In the genomic region with DNA sequence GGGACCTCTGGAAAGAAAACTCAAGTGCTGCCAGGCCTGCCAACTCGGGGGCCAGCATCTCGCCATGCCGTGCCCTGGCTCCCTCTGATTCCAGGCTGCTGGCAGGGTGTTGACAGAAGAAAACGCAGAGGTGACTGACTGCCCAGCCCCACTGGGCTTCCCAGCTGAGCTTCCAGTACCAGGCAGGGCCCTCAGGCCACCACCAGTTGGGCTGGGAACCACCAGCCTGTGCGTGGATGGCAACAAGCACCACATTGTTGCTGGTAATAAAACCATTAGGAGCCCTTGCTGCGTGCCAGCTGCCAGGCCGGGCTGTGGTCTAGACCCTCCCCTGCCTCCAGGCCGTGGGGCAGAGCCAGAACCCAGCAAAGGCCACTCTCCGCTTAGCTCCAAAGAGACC, we compare ENCODE assay signal across 18 cellular contexts. TPM values are rescaled to one million over a fixed set of nuclear protein-coding genes. Genes with fewer than 3 reads are reported as not detected.
DNase-seq lines count a peak whose midpoint lies in the region; ATAC-seq and TF ChIP-seq lines count a peak whose summit lies in the region.
"Had no signal": no experiment of that assay in that cellular context is flagged by ENCODE, and none has a peak within 500 bp of the region (broad histone marks: within the 10 kb centered on the region; RNA-seq: fewer than 3 reads in every experiment).

No MANE protein-coding gene starts in this region.

- no peak for TF ChIP-seq CTCF in activated CD8-positive, alpha-beta T cell treated with anti-CD3 and anti-CD28 coated beads for 36 hours (IDR thresholded peaks at IDR 0.05)
- no peak for TF ChIP-seq CTCF in natural killer cell (IDR thresholded peaks at IDR 0.05)

- H3K27ac Mint-ChIP-seq in CD4-positive, CD25-positive, alpha-beta regulatory T cell = peak overlapping the region in 2 of 3 donors; percentile 91 to 92
- H3K27ac Mint-ChIP-seq in activated CD8-positive, alpha-beta T cell treated with anti-CD3 and anti-CD28 coated beads for 36 hours = peak overlapping the region; percentile 80
- peak overlapping the region in 1 of 2 donors; percentile 68 for H3K27ac Mint-ChIP-seq in natural killer cell
- H3K27ac Mint-ChIP-seq: activated CD8-positive, alpha-beta memory T cell treated with anti-CD3 and anti-CD28 coated beads, Interleukin-2, amount 10 ng/mL, durations not matched to agents 7 days and 5 days had no signal

- CTCF ChIA-PET in activated CD8-positive, alpha-beta T cell treated with anti-CD3 and anti-CD28 coated beads for 36 hours (lab: Charles Lee) = interaction anchor here (1.2 to 1.9 kb wide), 2 partner anchors 18 to 30 kb away, joined by 4 to 7 read pairs; no protein-coding TSS in a partner anchor

- peak overlapping the region in 2 of 4 donors; percentile 11 to 80 for H3K4me3 Mint-ChIP-seq in CD4-positive, CD25-positive, alpha-beta regulatory T cell
- H3K4me3 Mint-ChIP-seq in activated CD8-positive, alpha-beta T cell treated with anti-CD3 and anti-CD28 coated beads for 36 hours = no peak overlapping the region
- no peak overlapping the region for H3K4me3 Mint-ChIP-seq in natural killer cell
- H3K4me3 Mint-ChIP-seq: activated CD8-positive, alpha-beta memory T cell treated with anti-CD3 and anti-CD28 coated beads, Interleukin-2, amount 10 ng/mL, durations not matched to agents 7 days and 5 days; nephron progenitor cell had no signal

- no peak for DNase-seq in CD4-positive, CD25-positive, alpha-beta regulatory T cell
- DNase-seq in activated CD8-positive, alpha-beta T cell treated with anti-CD3 and anti-CD28 coated beads for 36 hours = no peak
- no peak for DNase-seq in left cardiac atrium
- peak; percentile 75 for DNase-seq in posterior vena cava (ENCODE audit: low spot score)
- DNase-seq in NCI-H526 treated with DMSO at 0.1 percent for 48 hours (lab: John Stamatoyannopoulos, UW) = no peak
- no peak for DNase-seq in NK-92 (lab: John Stamatoyannopoulos, UW; ENCODE audit: unreplicated experiment)
- DNase-seq in natural killer cell = no peak
- DNase-seq: activated CD8-positive, alpha-beta memory T cell treated with anti-CD3 and anti-CD28 coated beads, Interleukin-2, amount 10 ng/mL, durations not matched to agents 7 days and 5 days; amniotic stem cell; DMS79; effector CD4-positive, alpha-beta T cell; foreskin fibroblast; kidney; NCI-H1417 treated with DMSO at 0.1 percent for 48 hours; nephron progenitor cell; stimulated activated CD8-positive, alpha-beta memory T cell treated with anti-CD3 and anti-CD28 coated beads, Interleukin-4, amount 100 ng/mL, for 48 hours had no signal

- H3K9me3 ChIP-seq in CD4-positive, CD25-positive, alpha-beta regulatory T cell (ENCODE audit: control insufficient read depth in 2 of 2, low read length in 2 of 2) = no peaks in the 10 kb centered on the region

- POLR2A ChIA-PET in activated CD8-positive, alpha-beta T cell treated with anti-CD3 and anti-CD28 coated beads for 36 hours (lab: Charles Lee) = interaction anchor here (1.2 to 6.1 kb wide), 6 partner anchors 8 to 56 kb away, joined by 3 to 51 read pairs (median 7); no protein-coding TSS in a partner anchor

- H3K9me3 Mint-ChIP-seq in CD4-positive, CD25-positive, alpha-beta regulatory T cell = peaks cover 0 to 6% (median 0%) of the 10 kb centered on the region in 7 donors
- peaks cover 3% of the 10 kb centered on the region for H3K9me3 Mint-ChIP-seq in activated CD8-positive, alpha-beta T cell treated with anti-CD3 and anti-CD28 coated beads for 36 hours
- no peaks in the 10 kb centered on the region for H3K9me3 Mint-ChIP-seq in natural killer cell

- ATAC-seq in CD4-positive, CD25-positive, alpha-beta regulatory T cell (ENCODE audit: low read depth in 2 of 2) = no peak
- ATAC-seq in activated CD8-positive, alpha-beta T cell treated with anti-CD3 and anti-CD28 coated beads for 36 hours = no peak
- ATAC-seq in left cardiac atrium = peak; percentile 64 to 71
- ATAC-seq in GM21447 (IDR thresholded peaks at IDR 0.05; ENCODE audit: unreplicated experiment) = no peak
- ATAC-seq in natural killer cell = no peak
- ATAC-seq: activated CD8-positive, alpha-beta memory T cell treated with anti-CD3 and anti-CD28 coated beads, Interleukin-2, amount 10 ng/mL, durations not matched to agents 7 days and 5 days; Panc1 had no signal

- H3K27me3 ChIP-seq in CD4-positive, CD25-positive, alpha-beta regulatory T cell (ENCODE audit: control insufficient read depth, insufficient read depth, low read length) = no peaks in the 10 kb centered on the region

- H3K27ac ChIP-seq in CD4-positive, CD25-positive, alpha-beta regulatory T cell (ENCODE audit: insufficient read depth, low read length, poor library complexity, severe bottlenecking) = no peak overlapping the region

- H3K4me3 ChIP-seq in CD4-positive, CD25-positive, alpha-beta regulatory T cell (ENCODE audit: low read depth, low read length) = no peak overlapping the region

- intact Hi-C loops in activated CD8-positive, alpha-beta T cell treated with anti-CD3 and anti-CD28 coated beads for 36 hours (cut with micrococcal nuclease) = no loop called here
- intact Hi-C loops in left cardiac atrium (cut with DNase I) (no loop called here), posterior vena cava (cut with DNase I) (no loop called here), natural killer cell (cut with micrococcal nuclease) (no loop called here)

- peaks cover 28 to 85% (median 54%) of the 10 kb centered on the region in 4 donors for H3K4me1 Mint-ChIP-seq in CD4-positive, CD25-positive, alpha-beta regulatory T cell
- peaks cover 78% of the 10 kb centered on the region for H3K4me1 Mint-ChIP-seq in activated CD8-positive, alpha-beta T cell treated with anti-CD3 and anti-CD28 coated beads for 36 hours (ENCODE audit: low read depth)
- peaks cover 41 to 67% of the 10 kb centered on the region in 2 donors for H3K4me1 Mint-ChIP-seq in natural killer cell

- H3K4me1 ChIP-seq in CD4-positive, CD25-positive, alpha-beta regulatory T cell (ENCODE audit: control insufficient read depth, insufficient read depth, low read length, poor library complexity, severe bottlenecking) = peaks cover 72% of the 10 kb centered on the region

- H3K36me3 Mint-ChIP-seq in CD4-positive, CD25-positive, alpha-beta regulatory T cell = peaks cover 19% of the 10 kb centered on the region
- H3K36me3 Mint-ChIP-seq in activated CD8-positive, alpha-beta T cell treated with anti-CD3 and anti-CD28 coated beads for 36 hours (ENCODE audit: low read depth) = peaks cover 25% of the 10 kb centered on the region
- peaks cover 3% of the 10 kb centered on the region for H3K36me3 Mint-ChIP-seq in natural killer cell

- H3K36me3 ChIP-seq in CD4-positive, CD25-positive, alpha-beta regulatory T cell (ENCODE audit: control insufficient read depth, insufficient read depth, low read length) = peaks cover 2% of the 10 kb centered on the region

- H3K27me3 Mint-ChIP-seq in CD4-positive, CD25-positive, alpha-beta regulatory T cell = no peaks in the 10 kb centered on the region
- no peaks in the 10 kb centered on the region for H3K27me3 Mint-ChIP-seq in activated CD8-positive, alpha-beta T cell treated with anti-CD3 and anti-CD28 coated beads for 36 hours
- H3K27me3 Mint-ChIP-seq in natural killer cell (ENCODE audit: low read depth in 2 of 2) = no peaks in the 10 kb centered on the region
- H3K27me3 Mint-ChIP-seq: activated CD8-positive, alpha-beta memory T cell treated with anti-CD3 and anti-CD28 coated beads, Interleukin-2, amount 10 ng/mL, durations not matched to agents 7 days and 5 days had no signal

RNA-seq across cellular contexts. Expression of gene DNMT3A, which starts 9.2 kb away (rescaled TPM):
- total RNA-seq in CD4-positive, CD25-positive, alpha-beta regulatory T cell = 81.0 TPM
- 10 to 100 TPM in 3 of 4 donors, 1 to 10 TPM in 1; 8.1 to 14.4 (median 11.9) TPM for polyA plus RNA-seq in CD4-positive, CD25-positive, alpha-beta regulatory T cell
- total RNA-seq in activated CD8-positive, alpha-beta T cell treated with anti-CD3 and anti-CD28 coated beads for 36 hours = 10 to 100 TPM; 84.8 to 97.8 TPM
- total RNA-seq in left cardiac atrium (10 to 100 TPM; 18.4 to 19.1 TPM), posterior vena cava (10 to 100 TPM; 25.9 to 26.3 TPM), natural killer cell (10 to 100 TPM; 36.3 to 60.7 (median 45.2) TPM)

Comparison
In these comparisons a context has a peak if more than half of its experiments do, and no peak if none do; other contexts are left out.
1. ATAC-seq: peak in left cardiac atrium (2 of 2); none in CD4-positive, CD25-positive, alpha-beta regulatory T cell (0 of 2), activated CD8-positive, alpha-beta T cell treated with anti-CD3 and anti-CD28 coated beads for 36 hours (single experiment), GM21447 (single experiment) and natural killer cell (0 of 3).